In the genomic region with DNA sequence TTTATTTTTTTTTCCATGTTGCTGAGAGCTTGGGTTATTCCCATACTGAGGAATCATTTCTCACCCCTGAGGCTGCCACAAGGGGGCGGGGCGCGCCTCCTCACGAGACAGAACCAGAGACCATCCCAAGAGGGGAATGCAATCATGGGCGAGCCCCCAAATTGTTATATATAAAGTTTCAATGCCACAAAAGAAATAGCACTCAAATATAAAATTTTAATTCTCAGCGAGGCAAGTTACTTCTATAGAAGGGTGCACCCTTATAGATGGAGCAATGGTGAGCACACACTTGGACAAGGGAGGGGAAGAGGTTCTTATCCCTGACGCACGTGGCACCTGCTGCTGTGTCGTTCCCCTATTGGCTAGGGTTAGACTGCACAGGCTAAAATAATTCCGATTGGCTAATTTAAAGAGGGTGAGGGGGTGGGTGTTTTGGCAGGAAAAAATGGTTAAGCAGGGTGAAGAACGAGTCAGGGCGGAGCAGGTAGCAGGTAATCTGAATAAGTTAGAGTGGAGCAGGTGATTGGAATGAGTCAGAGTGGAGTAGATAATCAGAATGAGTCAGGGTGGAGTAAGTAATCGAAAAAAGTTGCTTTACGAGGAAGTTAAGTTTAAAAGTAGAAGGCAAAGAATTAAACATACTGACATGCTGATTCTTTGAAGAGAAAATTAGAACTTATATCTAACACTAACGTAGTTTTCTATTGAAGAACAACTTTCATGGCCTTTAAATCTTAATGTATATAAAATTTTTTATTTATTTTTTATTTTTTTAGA, we compare ENCODE assay signal across 1 cellular context.
A peak's percentile ranks its signal among the peaks of the same experiment; 100 is the strongest.
TF ChIP-seq lines count a peak whose summit lies in the region.

No MANE protein-coding gene starts in this region.

TF ChIP-seq in HCT116, 20 proteins besides CTCF, POLR2A, EP300 and RAD21 (continued from another document):
- TF ChIP-seq, protein P1, sequence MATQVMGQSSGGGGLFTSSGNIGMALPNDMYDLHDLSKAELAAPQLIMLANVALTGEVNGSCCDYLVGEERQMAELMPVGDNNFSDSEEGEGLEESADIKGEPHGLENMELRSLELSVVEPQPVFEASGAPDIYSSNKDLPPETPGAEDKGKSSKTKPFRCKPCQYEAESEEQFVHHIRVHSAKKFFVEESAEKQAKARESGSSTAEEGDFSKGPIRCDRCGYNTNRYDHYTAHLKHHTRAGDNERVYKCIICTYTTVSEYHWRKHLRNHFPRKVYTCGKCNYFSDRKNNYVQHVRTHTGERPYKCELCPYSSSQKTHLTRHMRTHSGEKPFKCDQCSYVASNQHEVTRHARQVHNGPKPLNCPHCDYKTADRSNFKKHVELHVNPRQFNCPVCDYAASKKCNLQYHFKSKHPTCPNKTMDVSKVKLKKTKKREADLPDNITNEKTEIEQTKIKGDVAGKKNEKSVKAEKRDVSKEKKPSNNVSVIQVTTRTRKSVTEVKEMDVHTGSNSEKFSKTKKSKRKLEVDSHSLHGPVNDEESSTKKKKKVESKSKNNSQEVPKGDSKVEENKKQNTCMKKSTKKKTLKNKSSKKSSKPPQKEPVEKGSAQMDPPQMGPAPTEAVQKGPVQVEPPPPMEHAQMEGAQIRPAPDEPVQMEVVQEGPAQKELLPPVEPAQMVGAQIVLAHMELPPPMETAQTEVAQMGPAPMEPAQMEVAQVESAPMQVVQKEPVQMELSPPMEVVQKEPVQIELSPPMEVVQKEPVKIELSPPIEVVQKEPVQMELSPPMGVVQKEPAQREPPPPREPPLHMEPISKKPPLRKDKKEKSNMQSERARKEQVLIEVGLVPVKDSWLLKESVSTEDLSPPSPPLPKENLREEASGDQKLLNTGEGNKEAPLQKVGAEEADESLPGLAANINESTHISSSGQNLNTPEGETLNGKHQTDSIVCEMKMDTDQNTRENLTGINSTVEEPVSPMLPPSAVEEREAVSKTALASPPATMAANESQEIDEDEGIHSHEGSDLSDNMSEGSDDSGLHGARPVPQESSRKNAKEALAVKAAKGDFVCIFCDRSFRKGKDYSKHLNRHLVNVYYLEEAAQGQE (IDR thresholded peaks at IDR 0.05; ENCODE audit: low read depth) = no peak
- peak; percentile 32; the same call in 1 of the 2 replicates for TF ChIP-seq POLR2AphosphoS5 (IDR thresholded peaks at IDR 0.05; ENCODE audit: low read depth, low read length)
- peak; percentile 89 for TF ChIP-seq EGR1 (IDR thresholded peaks at IDR 0.05; ENCODE audit: low read depth)
- TF ChIP-seq SRF (IDR thresholded peaks at IDR 0.05; ENCODE audit: low read depth) = peak; percentile 53; the same call in 1 of the 2 replicates
- TF ChIP-seq JUND (IDR thresholded peaks at IDR 0.05) = peak; percentile 83
- no peak for TF ChIP-seq EZH2 (IDR thresholded peaks at IDR 0.05)
- TF ChIP-seq, protein P2, sequence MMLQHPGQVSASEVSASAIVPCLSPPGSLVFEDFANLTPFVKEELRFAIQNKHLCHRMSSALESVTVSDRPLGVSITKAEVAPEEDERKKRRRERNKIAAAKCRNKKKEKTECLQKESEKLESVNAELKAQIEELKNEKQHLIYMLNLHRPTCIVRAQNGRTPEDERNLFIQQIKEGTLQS (IDR thresholded peaks at IDR 0.05) = no peak
- TF ChIP-seq, protein P3, sequence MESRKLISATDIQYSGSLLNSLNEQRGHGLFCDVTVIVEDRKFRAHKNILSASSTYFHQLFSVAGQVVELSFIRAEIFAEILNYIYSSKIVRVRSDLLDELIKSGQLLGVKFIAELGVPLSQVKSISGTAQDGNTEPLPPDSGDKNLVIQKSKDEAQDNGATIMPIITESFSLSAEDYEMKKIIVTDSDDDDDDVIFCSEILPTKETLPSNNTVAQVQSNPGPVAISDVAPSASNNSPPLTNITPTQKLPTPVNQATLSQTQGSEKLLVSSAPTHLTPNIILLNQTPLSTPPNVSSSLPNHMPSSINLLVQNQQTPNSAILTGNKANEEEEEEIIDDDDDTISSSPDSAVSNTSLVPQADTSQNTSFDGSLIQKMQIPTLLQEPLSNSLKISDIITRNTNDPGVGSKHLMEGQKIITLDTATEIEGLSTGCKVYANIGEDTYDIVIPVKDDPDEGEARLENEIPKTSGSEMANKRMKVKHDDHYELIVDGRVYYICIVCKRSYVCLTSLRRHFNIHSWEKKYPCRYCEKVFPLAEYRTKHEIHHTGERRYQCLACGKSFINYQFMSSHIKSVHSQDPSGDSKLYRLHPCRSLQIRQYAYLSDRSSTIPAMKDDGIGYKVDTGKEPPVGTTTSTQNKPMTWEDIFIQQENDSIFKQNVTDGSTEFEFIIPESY (IDR thresholded peaks at IDR 0.05; ENCODE audit: extremely low read depth, insufficient replicate concordance, low read length) = no peak
- no peak for TF ChIP-seq ZNF274 (IDR thresholded peaks at IDR 0.05; ENCODE audit: low read depth, low read length)
- TF ChIP-seq CEBPB (IDR thresholded peaks at IDR 0.05; ENCODE audit: low read depth) = 0 out of 2 replicates have a peak, but pooled peaks have one; percentile 9
- TF ChIP-seq FOSL1 (IDR thresholded peaks at IDR 0.05; ENCODE audit: low read depth) = peak; percentile 87
